Comparison of ENCODE assay signal across 8 cellular contexts in the genomic region with DNA sequence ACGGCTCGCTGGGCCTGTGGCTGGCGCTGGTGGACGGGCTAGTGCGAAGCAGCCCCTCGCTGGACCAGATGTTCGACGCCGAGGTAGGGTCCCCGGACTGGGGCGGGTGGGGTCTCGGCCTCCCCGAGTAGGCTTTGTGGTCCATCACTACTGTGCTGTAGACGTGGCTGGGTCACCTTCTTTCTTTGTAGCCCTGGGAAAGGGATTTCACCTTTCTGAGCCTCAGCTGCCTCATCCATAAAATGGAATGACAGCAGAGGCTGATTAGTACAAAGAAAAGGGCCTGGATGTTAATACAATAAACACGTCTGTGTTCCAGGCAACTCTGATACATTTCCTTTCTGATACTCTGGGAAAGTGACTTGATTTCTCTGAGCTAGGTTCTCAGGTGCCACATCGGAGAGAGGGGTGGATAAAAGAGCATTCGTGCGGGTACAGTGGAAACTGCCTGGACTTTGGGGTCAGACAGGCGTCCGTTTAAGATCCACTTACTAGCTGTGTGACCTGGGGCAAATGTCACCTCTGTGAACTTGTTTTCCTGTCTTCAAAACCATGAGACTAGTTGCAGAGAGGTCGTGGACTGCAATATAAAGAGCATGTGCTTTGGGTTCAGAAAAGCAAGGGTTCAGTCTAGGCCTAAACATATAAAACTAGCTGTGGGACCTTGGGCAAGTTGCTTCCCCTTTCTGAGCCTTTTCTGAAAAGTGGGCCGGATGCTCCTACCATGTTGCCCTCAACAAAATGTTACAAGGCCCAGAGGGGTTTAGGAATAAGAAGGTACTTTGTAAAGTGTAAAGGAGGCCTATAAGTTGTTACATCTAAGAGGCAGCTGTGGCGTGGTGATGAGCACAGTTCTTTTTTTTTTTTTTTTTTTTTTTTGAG. TPM values are rescaled to one million over a fixed set of nuclear protein-coding genes. Genes with fewer than 3 reads are reported as not detected.
DNase-seq lines count a peak whose midpoint lies in the region; ATAC-seq lines count a peak whose summit lies in the region.

No MANE protein-coding gene starts in this region.

- POLR2A ChIA-PET in activated CD4-positive, alpha-beta memory T cell treated with anti-CD3 and anti-CD28 coated beads, Interleukin-2, amount 10 ng/mL, durations not matched to agents 7 days and 5 days (lab: Charles Lee): interaction anchor here (0.8 to 7.3 kb wide), 12 partner anchors 10 to 571 kb away, joined by 3 to 63 read pairs (median 7); partner anchors contain the start of genes PCIF1, PIGT and SDC4

- DNase-seq in T-helper 1 cell (no peak), NOMO-1 (lab: John Stamatoyannopoulos, UW; ENCODE audit: unreplicated experiment in 2 of 2) (no peak), NCI-H1105 (lab: John Stamatoyannopoulos, UW) (no peak)
- no peak for DNase-seq in activated CD4-positive, alpha-beta memory T cell treated with anti-CD3 and anti-CD28 coated beads, Interleukin-2, amount 10 ng/mL, durations not matched to agents 7 days and 5 days

- H3K36me3 Mint-ChIP-seq in T-helper 1 cell treated with Interleukin-12 subunit alpha and Interleukin-12 subunit beta and Interleukin-4 antibody, amounts not matched to agents 30 μg/mL and 1 μg/mL, for 36 hours (ENCODE audit: low read depth): peaks cover 37% of the 10 kb centered on the region
- H3K36me3 Mint-ChIP-seq in activated CD4-positive, alpha-beta memory T cell treated with anti-CD3 and anti-CD28 coated beads, Interleukin-2, amount 10 ng/mL, durations not matched to agents 7 days and 5 days (ENCODE audit: low read depth): peaks cover 35% of the 10 kb centered on the region

- H3K9me3 Mint-ChIP-seq in T-helper 1 cell treated with Interleukin-12 subunit alpha and Interleukin-12 subunit beta and Interleukin-4 antibody, amounts not matched to agents 30 μg/mL and 1 μg/mL, for 36 hours: no peaks in the 10 kb centered on the region
- H3K9me3 Mint-ChIP-seq in activated CD4-positive, alpha-beta memory T cell treated with anti-CD3 and anti-CD28 coated beads, Interleukin-2, amount 10 ng/mL, durations not matched to agents 7 days and 5 days: no peaks in the 10 kb centered on the region

- H3K27ac ChIP-seq in iPS-18a (ENCODE audit: low read length): no peak overlapping the region
- peak overlapping the region; percentile 95 for H3K27ac ChIP-seq in subcutaneous abdominal adipose tissue (ENCODE audit: low read depth, low read length)

- H3K4me3 ChIP-seq in iPS-18a (ENCODE audit: low read length) (peak overlapping the region; percentile 95), subcutaneous abdominal adipose tissue (ENCODE audit: low read depth in 1 of 5, low read length in 5 of 5) (peak overlapping the region; percentile 62 to 87 (median 81))

- peaks cover 3% of the 10 kb centered on the region for H3K27me3 Mint-ChIP-seq in T-helper 1 cell treated with Interleukin-12 subunit alpha and Interleukin-12 subunit beta and Interleukin-4 antibody, amounts not matched to agents 30 μg/mL and 1 μg/mL, for 36 hours (ENCODE audit: low read depth)
- H3K27me3 Mint-ChIP-seq in activated CD4-positive, alpha-beta memory T cell treated with anti-CD3 and anti-CD28 coated beads, Interleukin-2, amount 10 ng/mL, durations not matched to agents 7 days and 5 days: no peaks in the 10 kb centered on the region

- H3K9me3 ChIP-seq in iPS-18a (ENCODE audit: control insufficient read depth, low read depth, low read length) (no peaks in the 10 kb centered on the region), subcutaneous abdominal adipose tissue (ENCODE audit: control insufficient read depth in 5 of 5, low read length in 5 of 5) (no peaks in the 10 kb centered on the region)

- H3K36me3 ChIP-seq in iPS-18a (ENCODE audit: control insufficient read depth, low read depth, low read length) (peaks cover 21% of the 10 kb centered on the region), subcutaneous abdominal adipose tissue (ENCODE audit: control insufficient read depth in 5 of 5, insufficient read depth in 5 of 5, low read length in 5 of 5) (peaks cover 8 to 38% (median 26%) of the 10 kb centered on the region in 5 donors)

- ATAC-seq in GM18870 (IDR thresholded peaks at IDR 0.05; ENCODE audit: unreplicated experiment): no peak

- H3K27ac Mint-ChIP-seq in T-helper 1 cell treated with Interleukin-12 subunit alpha and Interleukin-12 subunit beta and Interleukin-4 antibody, amounts not matched to agents 30 μg/mL and 1 μg/mL, for 36 hours: peak overlapping the region; percentile 96
- H3K27ac Mint-ChIP-seq in activated CD4-positive, alpha-beta memory T cell treated with anti-CD3 and anti-CD28 coated beads, Interleukin-2, amount 10 ng/mL, durations not matched to agents 7 days and 5 days: peak overlapping the region; percentile 91

- CTCF ChIA-PET in activated CD4-positive, alpha-beta memory T cell treated with anti-CD3 and anti-CD28 coated beads, Interleukin-2, amount 10 ng/mL, durations not matched to agents 7 days and 5 days (lab: Charles Lee): interaction anchor here (0.6 to 8.2 kb wide), 29 partner anchors 10 to 578 kb away, joined by 3 to 156 read pairs (median 8); partner anchors contain the start of genes DBNDD2 and PIGT

- no peaks in the 10 kb centered on the region for H3K27me3 ChIP-seq in iPS-18a (ENCODE audit: control insufficient read depth, insufficient read depth, low read length)
- H3K27me3 ChIP-seq in subcutaneous abdominal adipose tissue (ENCODE audit: control insufficient read depth in 5 of 5, insufficient read depth in 4 of 5, low read length in 5 of 5): no peaks in the 10 kb centered on the region

- H3K4me1 Mint-ChIP-seq in T-helper 1 cell treated with Interleukin-12 subunit alpha and Interleukin-12 subunit beta and Interleukin-4 antibody, amounts not matched to agents 30 μg/mL and 1 μg/mL, for 36 hours (ENCODE audit: low read depth): peaks cover 41% of the 10 kb centered on the region
- peaks cover 65% of the 10 kb centered on the region for H3K4me1 Mint-ChIP-seq in activated CD4-positive, alpha-beta memory T cell treated with anti-CD3 and anti-CD28 coated beads, Interleukin-2, amount 10 ng/mL, durations not matched to agents 7 days and 5 days

- peaks cover 9% of the 10 kb centered on the region for H3K4me1 ChIP-seq in iPS-18a (ENCODE audit: control insufficient read depth, low read depth, low read length)
- H3K4me1 ChIP-seq in subcutaneous abdominal adipose tissue (ENCODE audit: control insufficient read depth in 5 of 5, insufficient read depth in 5 of 5, low read length in 5 of 5): peaks cover 4 to 38% (median 34%) of the 10 kb centered on the region in 5 donors

- peak overlapping the region; percentile 77 for H3K9ac ChIP-seq in iPS-18a (ENCODE audit: low read length)
- H3K9ac ChIP-seq in subcutaneous abdominal adipose tissue (ENCODE audit: low read length in 5 of 5): peak overlapping the region; percentile 56 to 95 (median 91)

- peak overlapping the region; percentile 96 for H3K4me3 Mint-ChIP-seq in T-helper 1 cell treated with Interleukin-12 subunit alpha and Interleukin-12 subunit beta and Interleukin-4 antibody, amounts not matched to agents 30 μg/mL and 1 μg/mL, for 36 hours
- peak overlapping the region; percentile 92 for H3K4me3 Mint-ChIP-seq in activated CD4-positive, alpha-beta memory T cell treated with anti-CD3 and anti-CD28 coated beads, Interleukin-2, amount 10 ng/mL, durations not matched to agents 7 days and 5 days

RNA-seq across cellular contexts. Expression of gene SYS1, which starts 0.9 kb away (rescaled TPM):
- 10 to 100 TPM; 22.1 to 24.2 TPM for total RNA-seq in activated CD4-positive, alpha-beta memory T cell treated with anti-CD3 and anti-CD28 coated beads, Interleukin-2, amount 10 ng/mL, durations not matched to agents 7 days and 5 days

RNA-seq across cellular contexts. Expression of gene TP53TG5, which starts 14.3 kb away (rescaled TPM):
- not detected for total RNA-seq in activated CD4-positive, alpha-beta memory T cell treated with anti-CD3 and anti-CD28 coated beads, Interleukin-2, amount 10 ng/mL, durations not matched to agents 7 days and 5 days

RNA-seq across cellular contexts. Expression of gene SDC4, which starts 15.6 kb away (rescaled TPM):
- total RNA-seq in activated CD4-positive, alpha-beta memory T cell treated with anti-CD3 and anti-CD28 coated beads, Interleukin-2, amount 10 ng/mL, durations not matched to agents 7 days and 5 days: 10 to 100 TPM; 28.1 to 28.3 TPM

RNA-seq across cellular contexts. Expression of gene DBNDD2, which starts 44.2 kb away (rescaled TPM):
- total RNA-seq in activated CD4-positive, alpha-beta memory T cell treated with anti-CD3 and anti-CD28 coated beads, Interleukin-2, amount 10 ng/mL, durations not matched to agents 7 days and 5 days: 10 to 100 TPM; 11.4 to 13.1 TPM

RNA-seq across cellular contexts. Expression of gene PIGT, which starts 52.1 kb away (rescaled TPM):
- 10 to 100 TPM; 52.4 to 53.0 TPM for total RNA-seq in activated CD4-positive, alpha-beta memory T cell treated with anti-CD3 and anti-CD28 coated beads, Interleukin-2, amount 10 ng/mL, durations not matched to agents 7 days and 5 days
